8 cellular contexts compared by ENCODE assay signal in the genomic region with DNA sequence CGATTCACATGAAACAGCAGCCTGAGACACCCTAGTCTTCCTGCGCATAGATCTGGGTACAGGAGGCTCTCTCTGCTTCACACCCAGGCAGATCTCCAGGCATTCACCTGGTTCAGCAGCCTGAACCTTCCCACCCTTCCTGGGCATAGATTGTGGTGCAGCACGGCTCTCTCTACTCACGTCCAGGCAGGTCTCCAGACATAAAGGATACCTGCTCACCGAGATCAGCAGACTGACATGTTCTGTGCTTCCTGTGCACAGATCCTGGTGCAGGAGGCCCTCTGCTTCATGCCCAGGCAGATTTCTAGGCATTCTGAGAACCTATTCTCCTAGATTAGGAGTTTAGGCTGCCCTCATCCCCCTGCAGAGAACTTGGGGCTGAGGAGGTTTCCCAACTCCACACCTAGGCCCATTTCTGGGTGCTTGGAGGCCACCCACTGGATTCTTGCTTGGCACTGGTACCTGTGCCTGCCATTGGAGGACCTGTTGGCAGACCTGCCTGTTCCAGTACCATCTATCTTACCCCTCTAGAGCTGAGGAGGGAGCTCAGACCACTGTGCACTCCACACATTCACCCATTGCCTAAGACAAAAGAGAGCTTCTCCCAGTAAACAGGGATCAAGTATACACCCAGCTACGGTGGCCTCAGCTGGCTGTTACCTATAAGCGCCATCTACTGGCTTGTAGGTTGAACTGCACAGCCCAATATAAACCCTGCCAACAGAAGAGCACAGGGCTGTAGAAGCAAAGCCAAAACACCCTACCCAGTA. TPM values are rescaled to one million over a fixed set of nuclear protein-coding genes. Genes with fewer than 3 reads are reported as not detected.
DNase-seq lines count a peak whose midpoint lies in the region; ATAC-seq and TF ChIP-seq lines count a peak whose summit lies in the region.

No MANE protein-coding gene starts in this region.

- H3K4ac ChIP-seq in IMR-90 (ENCODE audit: low read depth, low read length): no peak overlapping the region

- ATAC-seq in left cardiac atrium (no peak), GM23338 (peak; percentile 99), IMR-90 (ENCODE audit: low read depth) (no peak)

- H3K4me1 ChIP-seq in cardiac muscle cell (ENCODE audit: low read depth) (no peaks in the 10 kb centered on the region), GM23338 (ENCODE audit: insufficient read depth) (peaks cover 4% of the 10 kb centered on the region; the same call in 1 of the 2 replicates), IMR-90 (ENCODE audit: control insufficient read depth, insufficient read depth, low read length) (no peaks in the 10 kb centered on the region)

- H3K9me2 ChIP-seq in GM23338 (ENCODE audit: insufficient read depth): no peaks in the 10 kb centered on the region
- no peaks in the 10 kb centered on the region for H3K9me2 ChIP-seq in neural cell (ENCODE audit: insufficient read depth, low read length)

- no peak overlapping the region for H2BK20ac ChIP-seq in IMR-90 (ENCODE audit: low read depth, low read length)

- H4K5ac ChIP-seq in IMR-90 (ENCODE audit: low read depth, low read length): no peak overlapping the region

- in situ Hi-C loops in IMR-90 (cut with MboI; ENCODE audit: low sequenced_read_pairs): no loop called here
- in situ Hi-C loops in astrocyte of the spinal cord (cut with HindIII; ENCODE audit: low sequenced_read_pairs): no loop called here

- no peak overlapping the region for H2AK9ac ChIP-seq in IMR-90 (replicated peaks; ENCODE audit: low read depth, low read length, poor library complexity)

- TF ChIP-seq EP300 in neural cell (conservative IDR thresholded peaks at IDR 0.05; ENCODE audit: poor library complexity, severe bottlenecking): no peak

- DNase-seq in cardiac muscle cell (ENCODE audit: low read depth in 1 of 2, low spot score in 1 of 2): peak; percentile 52 to 56
- DNase-seq in left cardiac atrium: no peak
- peak; percentile 82 for DNase-seq in GM23338 (ENCODE audit: low spot score)
- DNase-seq in IMR-90: peak; percentile 4
- peak; percentile 40 for DNase-seq in astrocyte of the spinal cord (ENCODE audit: low read depth, low spot score)
- no peak for DNase-seq in T-helper 9 cell
- DNase-seq in DMS79 treated with DMSO at 0.1 percent for 48 hours (lab: John Stamatoyannopoulos, UW): no peak

- H3K27ac ChIP-seq in cardiac muscle cell (no peak overlapping the region), GM23338 (ENCODE audit: low read depth) (no peak overlapping the region), IMR-90 (ENCODE audit: insufficient read depth, low read length) (no peak overlapping the region), neural cell (ENCODE audit: low read length) (no peak overlapping the region)

- dilution Hi-C loops in IMR-90 (cut with HindIII; ENCODE audit: low sequenced_read_pairs, unreplicated experiment): no loop called here

- peak; percentile 51 for TF ChIP-seq RAD21 in IMR-90 (IDR thresholded peaks at IDR 0.05; ENCODE audit: low read length)
- TF ChIP-seq RAD21 in neural cell (conservative IDR thresholded peaks at IDR 0.05): no peak

- no peaks in the 10 kb centered on the region; the same call in 1 of the 3 replicates for H3K9me3 Mint-ChIP-seq in GM23338

- no peaks in the 10 kb centered on the region for H3K36me3 ChIP-seq in cardiac muscle cell
- no peaks in the 10 kb centered on the region for H3K36me3 ChIP-seq in GM23338 (ENCODE audit: insufficient read depth)
- no peaks in the 10 kb centered on the region for H3K36me3 ChIP-seq in IMR-90 (ENCODE audit: control insufficient read depth, insufficient read depth, low read length)
- no peaks in the 10 kb centered on the region for H3K36me3 ChIP-seq in neural cell (ENCODE audit: insufficient read depth, low read length)

- H3K9ac ChIP-seq in IMR-90 (ENCODE audit: low read depth, low read length) (no peak overlapping the region), neural cell (ENCODE audit: low read length) (no peak overlapping the region)

- no peak overlapping the region for H2BK120ac ChIP-seq in IMR-90 (ENCODE audit: low read depth, low read length)

- H4K20me1 ChIP-seq in GM23338 (replicated peaks; ENCODE audit: insufficient read depth) (no peaks in the 10 kb centered on the region), IMR-90 (ENCODE audit: insufficient read depth, low read length) (no peaks in the 10 kb centered on the region), neural cell (ENCODE audit: insufficient read depth) (no peaks in the 10 kb centered on the region)

- no peak overlapping the region for H3K18ac ChIP-seq in IMR-90 (ENCODE audit: low read depth, low read length)

- POLR2A ChIA-PET in IMR-90 (lab: Charles Lee; ENCODE audit: unreplicated experiment): no interaction called here

- H3K79me2 ChIP-seq in GM23338 (replicated peaks; ENCODE audit: insufficient read depth) (no peaks in the 10 kb centered on the region), neural cell (replicated peaks; ENCODE audit: insufficient read depth, low read length) (no peaks in the 10 kb centered on the region)

- BruUV-seq in IMR-90 (replicated peaks; lab: Mats Ljungman, UMichigan): no TSS peak

- no peaks in the 10 kb centered on the region for H3K9me1 ChIP-seq in IMR-90 (ENCODE audit: insufficient read depth, low read length)

- no peak for TF ChIP-seq POLR2A in IMR-90 (IDR thresholded peaks at IDR 0.05; ENCODE audit: low read depth, low read length)

- H3K4me3 ChIP-seq in cardiac muscle cell (no peak overlapping the region), GM23338 (no peak overlapping the region), IMR-90 (ENCODE audit: insufficient read depth, low read depth, low read length) (no peak overlapping the region), astrocyte of the spinal cord (ENCODE audit: low read depth, low read length) (no peak overlapping the region), neural cell (ENCODE audit: low read length) (no peak overlapping the region)

- H2AFZ ChIP-seq in GM23338: 0 out of 2 replicates have a peak overlapping the region, but pooled peaks have one; percentile 76
- no peak overlapping the region for H2AFZ ChIP-seq in IMR-90 (replicated peaks; ENCODE audit: low read length, poor library complexity)
- no peak overlapping the region for H2AFZ ChIP-seq in neural cell (ENCODE audit: low read depth, low read length)

- H4K91ac ChIP-seq in IMR-90 (ENCODE audit: insufficient read depth, low read depth, low read length): no peak overlapping the region

- no peak overlapping the region for H4K8ac ChIP-seq in IMR-90 (ENCODE audit: low read depth in 2 of 2, low read length in 2 of 2)

- H3K4me2 ChIP-seq in GM23338: no peak overlapping the region
- H3K4me2 ChIP-seq in IMR-90 (ENCODE audit: low read depth, low read length): no peak overlapping the region
- no peak overlapping the region for H3K4me2 ChIP-seq in neural cell (ENCODE audit: low read length)

- H2AK5ac ChIP-seq in IMR-90 (ENCODE audit: low read depth, low read length): no peak overlapping the region

- H2BK15ac ChIP-seq in IMR-90 (ENCODE audit: low read depth, low read length): no peak overlapping the region

- H3K79me1 ChIP-seq in IMR-90 (ENCODE audit: low read depth in 1 of 2, low read length in 2 of 2): no peaks in the 10 kb centered on the region

- H3K9me3 ChIP-seq in cardiac muscle cell (ENCODE audit: low read depth) (no peaks in the 10 kb centered on the region), IMR-90 (ENCODE audit: control insufficient read depth, insufficient read depth, low read length) (peaks cover 16% of the 10 kb centered on the region), neural cell (ENCODE audit: low read length) (peaks cover 9% of the 10 kb centered on the region)

- H3K4me3 Mint-ChIP-seq in GM23338: no peak overlapping the region

- H3F3A ChIP-seq in GM23338 (replicated peaks; ENCODE audit: low read depth) (no peaks in the 10 kb centered on the region), neural cell (ENCODE audit: insufficient read depth, low read length, poor library complexity, severe bottlenecking) (no peaks in the 10 kb centered on the region)

- intact Hi-C loops in left cardiac atrium (cut with DNase I) (no loop called here), IMR-90 (cut with micrococcal nuclease) (no loop called here)

- no peak overlapping the region for H3K56ac ChIP-seq in IMR-90 (ENCODE audit: extremely low read depth, insufficient read depth, low read length)

- H2BK5ac ChIP-seq in IMR-90 (ENCODE audit: low read depth, low read length, poor library complexity, severe bottlenecking): no peak overlapping the region

- WGBS in IMR-90 (ENCODE audit: extremely low coverage in 2 of 2, insufficient read length in 1 of 2), 2 experiments: 78% methylated on average over 3 of the region's 7 CpGs; no CpG with 5 or more reads in 1 of the 2 experiments

- H3K27me3 ChIP-seq in cardiac muscle cell (no peaks in the 10 kb centered on the region), GM23338 (ENCODE audit: insufficient read depth) (no peaks in the 10 kb centered on the region), IMR-90 (ENCODE audit: control insufficient read depth, insufficient read depth, low read length) (no peaks in the 10 kb centered on the region), neural cell (ENCODE audit: insufficient read depth, low read depth, low read length) (no peaks in the 10 kb centered on the region)

- H3K27ac Mint-ChIP-seq in GM23338: no peak overlapping the region

- no peak overlapping the region for H3K14ac ChIP-seq in IMR-90 (replicated peaks; ENCODE audit: low read depth, low read length)

- peaks cover 1% of the 10 kb centered on the region for H3K27me3 Mint-ChIP-seq in GM23338 (ENCODE audit: insufficient read depth, low read depth, poor library complexity)

- no peak overlapping the region for H3K23ac ChIP-seq in IMR-90 (ENCODE audit: low read depth, low read length)

- CTCF ChIA-PET in IMR-90 (lab: Yijun Ruan, JAX): interaction anchor here (0.6 to 1.2 kb wide), 4 partner anchors 17 to 586 kb away, joined by 3 to 4 read pairs (median 3); no protein-coding TSS in a partner anchor

- peaks cover 4% of the 10 kb centered on the region; the same call in 1 of the 3 replicates for H3K36me3 Mint-ChIP-seq in GM23338 (ENCODE audit: low read depth)

- H3K4me1 Mint-ChIP-seq in GM23338: no peaks in the 10 kb centered on the region

- TF ChIP-seq CTCF in cardiac muscle cell (IDR thresholded peaks at IDR 0.05; ENCODE audit: low read depth, low read length): peak; percentile 76
- peak; percentile 95 to 96 for TF ChIP-seq CTCF in GM23338 (conservative IDR thresholded peaks at IDR 0.05; ENCODE audit: low read depth in 2 of 2)
- peak; percentile 56 for TF ChIP-seq CTCF in IMR-90 (conservative IDR thresholded peaks at IDR 0.05; ENCODE audit: low read depth, low read length)
- peak; percentile 82 for TF ChIP-seq CTCF in astrocyte of the spinal cord (IDR thresholded peaks at IDR 0.05; ENCODE audit: low read depth, low read length)
- TF ChIP-seq CTCF in neural cell (IDR thresholded peaks at IDR 0.05; ENCODE audit: poor library complexity, severe bottlenecking): peak; percentile 15

RNA-seq across cellular contexts. Expression of a gene that starts 28.0 kb away (rescaled TPM):
- total RNA-seq in cardiac muscle cell: not detected in 2 replicates
- polyA plus RNA-seq in cardiac muscle cell: not detected in 2 replicates
- not detected for total RNA-seq in left cardiac atrium
- not detected in 2 replicates for total RNA-seq in GM23338 (2014; rRNA removed; shearing (Covaris generic))
- polyA plus RNA-seq in GM23338 (2016; fragmentation: Nextera tagmentation; extraction: Ambion mirVana): 0.44 TPM in 1 of 2 replicates, not detected in the other
- total RNA-seq in IMR-90 (2012; rRNA removed): not detected in 2 replicates
- polyA plus RNA-seq in IMR-90 (2012; rRNA removed): not detected in 2 replicates
- polyA plus RNA-seq in IMR-90 (2012; cell fraction: cytosol; rRNA removed): not detected in 2 replicates
- not detected in 2 replicates for polyA plus RNA-seq in IMR-90 (2012; cell fraction: nucleus; rRNA removed; ENCODE audit: low replicate concordance)
- not detected in 2 replicates for polyA plus RNA-seq in neural cell
- not detected in 2 replicates for polyA minus RNA-seq in neural cell

Comparison
In these comparisons a context has a peak if more than half of its experiments do, and no peak if none do; other contexts are left out.
1. DNase-seq: peak in cardiac muscle cell (2 of 2), GM23338 (single experiment), IMR-90 (single experiment) and astrocyte of the spinal cord (single experiment); none in left cardiac atrium (single experiment), T-helper 9 cell (single experiment) and DMS79 treated with DMSO at 0.1 percent for 48 hours (single experiment).
2. CTCF ChIP-seq: peak in every context shown above with its lines; median percentile 96 in GM23338; 82 in astrocyte of the spinal cord; 76 in cardiac muscle cell; 56 in IMR-90; 15 in neural cell.